In genomic region chr19:41754596-41754995, GRCh38 we compare ENCODE assay signal across 17 cellular contexts. TPM values are rescaled to one million over a fixed set of nuclear protein-coding genes. Genes with fewer than 3 reads are reported as not detected.
"Had no signal": no experiment of that assay in that cellular context is flagged by ENCODE, and none has a peak within 500 bp of the region (broad histone marks: within the 10 kb centered on the region; RNA-seq: fewer than 3 reads in every experiment).

No MANE protein-coding gene starts in this region.

- DNase-seq: T1000 had no signal

- H3K9ac ChIP-seq: KMS-11 had no signal

- H3K4me1 ChIP-seq: ascending aorta, SJCRH30 had no signal

- H3K4me2 ChIP-seq: KMS-11 had no signal

- H3K27ac ChIP-seq: ascending aorta, KMS-11, SJCRH30, SK-N-MC, WERI-Rb-1 had no signal

- H3K9me3 ChIP-seq: ascending aorta, SJCRH30 had no signal

- H3K27me3 ChIP-seq: ascending aorta had no signal

- H3K36me3 ChIP-seq: ascending aorta, SJCRH30, WERI-Rb-1 had no signal

- H3K4me3 ChIP-seq: ascending aorta, SJCRH30, SK-N-MC had no signal

RNA-seq across cellular contexts. Expression of gene CEACAM6, which starts 0.7 kb away (rescaled TPM):
- total RNA-seq: activated CD4-positive, alpha-beta T cell treated with anti-CD3 and anti-CD28 coated beads, Interleukin-2, amount 10 ng/mL, durations not matched to agents 24 days and 14 days; activated CD8-positive, alpha-beta memory T cell treated with anti-CD3 and anti-CD28 coated beads for 36 hours; activated CD8-positive, alpha-beta T cell treated with anti-CD3 and anti-CD28 coated beads for 36 hours; activated naive CD8-positive, alpha-beta T cell treated with anti-CD3 and anti-CD28 coated beads, Interleukin-2, amount 10 ng/mL, durations not matched to agents 7 days and 5 days; activated T-cell treated with anti-CD3 and anti-CD28 coated beads, Interleukin-2, amount 50 U/mL, for 72 hours; activated T-helper 17 cell treated with anti-CD3 and anti-CD28 coated beads, Interleukin-2, amount 50 U/mL, for 72 hours; ascending aorta; LHCN-M2; OCI-LY7; RPMI7951; SJCRH30; T-helper 1 cell treated with Interleukin-12 subunit alpha and Interleukin-12 subunit beta and Interleukin-4 antibody, amounts not matched to agents 30 ng/mL and 1 ng/mL, for 36 hours; T-helper 2 cell treated with Interferon-gamma antibody and Interleukin-4, amounts not matched to agents 100 ng/mL and 5 ng/mL, for 36 hours had no signal

RNA-seq across cellular contexts. Expression of gene CEACAM3, which starts 41.8 kb away (rescaled TPM):
- total RNA-seq: activated CD4-positive, alpha-beta T cell treated with anti-CD3 and anti-CD28 coated beads, Interleukin-2, amount 10 ng/mL, durations not matched to agents 24 days and 14 days; activated CD8-positive, alpha-beta memory T cell treated with anti-CD3 and anti-CD28 coated beads for 36 hours; activated CD8-positive, alpha-beta T cell treated with anti-CD3 and anti-CD28 coated beads for 36 hours; activated naive CD8-positive, alpha-beta T cell treated with anti-CD3 and anti-CD28 coated beads, Interleukin-2, amount 10 ng/mL, durations not matched to agents 7 days and 5 days; activated T-cell treated with anti-CD3 and anti-CD28 coated beads, Interleukin-2, amount 50 U/mL, for 72 hours; activated T-helper 17 cell treated with anti-CD3 and anti-CD28 coated beads, Interleukin-2, amount 50 U/mL, for 72 hours; ascending aorta; LHCN-M2; OCI-LY7; RPMI7951; SJCRH30; T-helper 1 cell treated with Interleukin-12 subunit alpha and Interleukin-12 subunit beta and Interleukin-4 antibody, amounts not matched to agents 30 ng/mL and 1 ng/mL, for 36 hours; T-helper 2 cell treated with Interferon-gamma antibody and Interleukin-4, amounts not matched to agents 100 ng/mL and 5 ng/mL, for 36 hours had no signal

RNA-seq across cellular contexts. Expression of gene CEACAM5, which starts 46.2 kb away (rescaled TPM):
- total RNA-seq: activated CD4-positive, alpha-beta T cell treated with anti-CD3 and anti-CD28 coated beads, Interleukin-2, amount 10 ng/mL, durations not matched to agents 24 days and 14 days; activated CD8-positive, alpha-beta memory T cell treated with anti-CD3 and anti-CD28 coated beads for 36 hours; activated CD8-positive, alpha-beta T cell treated with anti-CD3 and anti-CD28 coated beads for 36 hours; activated naive CD8-positive, alpha-beta T cell treated with anti-CD3 and anti-CD28 coated beads, Interleukin-2, amount 10 ng/mL, durations not matched to agents 7 days and 5 days; activated T-cell treated with anti-CD3 and anti-CD28 coated beads, Interleukin-2, amount 50 U/mL, for 72 hours; activated T-helper 17 cell treated with anti-CD3 and anti-CD28 coated beads, Interleukin-2, amount 50 U/mL, for 72 hours; ascending aorta; LHCN-M2; OCI-LY7; RPMI7951; SJCRH30; T-helper 1 cell treated with Interleukin-12 subunit alpha and Interleukin-12 subunit beta and Interleukin-4 antibody, amounts not matched to agents 30 ng/mL and 1 ng/mL, for 36 hours; T-helper 2 cell treated with Interferon-gamma antibody and Interleukin-4, amounts not matched to agents 100 ng/mL and 5 ng/mL, for 36 hours had no signal
